Comparison of ENCODE assay signal across 8 cellular contexts in genomic region chr11:62024975-62025374, GRCh38. TPM values are rescaled to one million over a fixed set of nuclear protein-coding genes. Genes with fewer than 3 reads are reported as not detected.
A peak's percentile ranks its signal among the peaks of the same experiment; 100 is the strongest.
DNase-seq lines count a peak whose midpoint lies in the region; ATAC-seq and TF ChIP-seq lines count a peak whose summit lies in the region.

No MANE protein-coding gene starts in this region.

- H3K9me2 ChIP-seq in Loucy (replicated peaks; ENCODE audit: low read depth, low read length), result no peaks in the 10 kb centered on the region

- H3K4me3 ChIP-seq in CD4-positive, CD25-positive, alpha-beta regulatory T cell (ENCODE audit: low read depth, low read length), result peak overlapping the region; percentile 70
- H3K4me3 ChIP-seq in Loucy (ENCODE audit: low read length, poor library complexity, severe bottlenecking) (no peak overlapping the region), breast epithelium (no peak overlapping the region)

- H3K27me3 ChIP-seq in CD4-positive, CD25-positive, alpha-beta regulatory T cell (ENCODE audit: control insufficient read depth, insufficient read depth, low read length), result no peaks in the 10 kb centered on the region
- H3K27me3 ChIP-seq in Loucy (ENCODE audit: insufficient read depth, low read length, poor library complexity, severe bottlenecking) (no peaks in the 10 kb centered on the region), breast epithelium (no peaks in the 10 kb centered on the region)

- H3K9ac ChIP-seq in Loucy (ENCODE audit: low read depth, low read length, poor library complexity, severe bottlenecking), result no peak overlapping the region

- peaks cover 7 to 34% (median 18%) of the 10 kb centered on the region in 4 donors for H3K4me1 Mint-ChIP-seq in CD4-positive, CD25-positive, alpha-beta regulatory T cell
- peaks cover 13 to 16% of the 10 kb centered on the region in 2 donors for H3K4me1 Mint-ChIP-seq in natural killer cell

- no peaks in the 10 kb centered on the region for H4K20me1 ChIP-seq in Loucy (ENCODE audit: insufficient read depth, low read length, poor library complexity, severe bottlenecking)

- no peak for DNase-seq in CD4-positive, CD25-positive, alpha-beta regulatory T cell
- no peak for DNase-seq in breast epithelium (ENCODE audit: low spot score in 2 of 2)
- no peak for DNase-seq in natural killer cell
- no peak for DNase-seq in GM20000 (ENCODE audit: low spot score)
- DNase-seq in NCI-H2227 (lab: John Stamatoyannopoulos, UW; ENCODE audit: unreplicated experiment), result no peak

- no peaks in the 10 kb centered on the region for H3F3A ChIP-seq in Loucy (ENCODE audit: low read depth)

- H3K27me3 Mint-ChIP-seq in CD4-positive, CD25-positive, alpha-beta regulatory T cell, result no peaks in the 10 kb centered on the region
- H3K27me3 Mint-ChIP-seq in natural killer cell (ENCODE audit: low read depth in 2 of 2), result no peaks in the 10 kb centered on the region

- H3K79me2 ChIP-seq in Loucy (ENCODE audit: insufficient read depth, low read length), result no peaks in the 10 kb centered on the region

- H3K4me2 ChIP-seq in Loucy (ENCODE audit: low read depth, low read length, poor library complexity, severe bottlenecking), result peak overlapping the region; percentile 6

- H3K36me3 ChIP-seq in CD4-positive, CD25-positive, alpha-beta regulatory T cell (ENCODE audit: control insufficient read depth, insufficient read depth, low read length), result no peaks in the 10 kb centered on the region
- H3K36me3 ChIP-seq in Loucy (ENCODE audit: insufficient read depth, low read length), result no peaks in the 10 kb centered on the region
- no peaks in the 10 kb centered on the region for H3K36me3 ChIP-seq in breast epithelium

- H3K27ac Mint-ChIP-seq in CD4-positive, CD25-positive, alpha-beta regulatory T cell, result peak overlapping the region; percentile 96 to 99 (median 99)
- H3K27ac Mint-ChIP-seq in natural killer cell, result peak overlapping the region; percentile 87 to 93

- TF ChIP-seq POLR2A in breast epithelium (IDR thresholded peaks at IDR 0.05), result no peak

- peak overlapping the region; percentile 99 for H3K27ac ChIP-seq in CD4-positive, CD25-positive, alpha-beta regulatory T cell (ENCODE audit: insufficient read depth, low read length, poor library complexity, severe bottlenecking)
- H3K27ac ChIP-seq in breast epithelium, result peak overlapping the region; percentile 52 to 71

- intact Hi-C loops in breast epithelium (cut with DNase I; ENCODE audit: low total_unique reads) (no loop called here), natural killer cell (cut with micrococcal nuclease) (loop anchor here (1.0 to 5.0 kb wide), 2 partner anchors 57 to 58 kb away; partner anchors contain the start of gene FTH1)

- H3K36me3 Mint-ChIP-seq in CD4-positive, CD25-positive, alpha-beta regulatory T cell, result peaks cover 5% of the 10 kb centered on the region
- peaks cover 8% of the 10 kb centered on the region for H3K36me3 Mint-ChIP-seq in natural killer cell

- no peak overlapping the region for H2AFZ ChIP-seq in Loucy (ENCODE audit: low read length)

- TF ChIP-seq CTCF in Loucy (conservative IDR thresholded peaks at IDR 0.05; ENCODE audit: low read length), result no peak
- TF ChIP-seq CTCF in breast epithelium (IDR thresholded peaks at IDR 0.05), result no peak
- TF ChIP-seq CTCF in natural killer cell (IDR thresholded peaks at IDR 0.05), result no peak
- no peak for TF ChIP-seq CTCF in GM20000 (IDR thresholded peaks at IDR 0.05; ENCODE audit: extremely low read depth, missing control alignments)

- H3K9me3 Mint-ChIP-seq in CD4-positive, CD25-positive, alpha-beta regulatory T cell, result peaks cover 0 to 11% (median 5%) of the 10 kb centered on the region in 7 donors
- peaks cover 0 to 4% of the 10 kb centered on the region in 2 donors for H3K9me3 Mint-ChIP-seq in natural killer cell

- peak overlapping the region; percentile 52 to 84 (median 74) for H3K4me3 Mint-ChIP-seq in CD4-positive, CD25-positive, alpha-beta regulatory T cell
- peak overlapping the region; percentile 75 for H3K4me3 Mint-ChIP-seq in natural killer cell

- no peak for ATAC-seq in CD4-positive, CD25-positive, alpha-beta regulatory T cell (ENCODE audit: low read depth in 2 of 2)
- ATAC-seq in natural killer cell (no peak), HG03159 (IDR thresholded peaks at IDR 0.05; ENCODE audit: unreplicated experiment) (no peak), GM18498 (IDR thresholded peaks at IDR 0.05; ENCODE audit: unreplicated experiment) (no peak)

- H3K4me1 ChIP-seq in CD4-positive, CD25-positive, alpha-beta regulatory T cell (ENCODE audit: control insufficient read depth, insufficient read depth, low read length, poor library complexity, severe bottlenecking), result peaks cover 23% of the 10 kb centered on the region
- peaks cover 5% of the 10 kb centered on the region for H3K4me1 ChIP-seq in Loucy (ENCODE audit: insufficient read depth, low read length, poor library complexity, severe bottlenecking)
- H3K4me1 ChIP-seq in breast epithelium, result no peaks in the 10 kb centered on the region

- peaks cover 9% of the 10 kb centered on the region in 2 experiments for H3K9me3 ChIP-seq in CD4-positive, CD25-positive, alpha-beta regulatory T cell (ENCODE audit: control insufficient read depth in 2 of 2, low read length in 2 of 2)
- H3K9me3 ChIP-seq in Loucy (ENCODE audit: insufficient read depth, low read depth, low read length) (peaks cover 8% of the 10 kb centered on the region), breast epithelium (peaks cover 5 to 8% of the 10 kb centered on the region in 2 donors)

RNA-seq across cellular contexts. Expression of gene FTH1, which starts 57.5 kb away (rescaled TPM):
- total RNA-seq in CD4-positive, CD25-positive, alpha-beta regulatory T cell, result 2,525 TPM
- polyA plus RNA-seq in CD4-positive, CD25-positive, alpha-beta regulatory T cell, result 1,000 to 10,000 TPM; 2,953 to 3,518 (median 3,358) TPM
- total RNA-seq in breast epithelium (1,000 to 10,000 TPM; 2,151 to 6,439 (median 3,491) TPM), natural killer cell (1,000 to 10,000 TPM; 1,067 to 1,951 (median 1,796) TPM)
